In the genomic region with DNA sequence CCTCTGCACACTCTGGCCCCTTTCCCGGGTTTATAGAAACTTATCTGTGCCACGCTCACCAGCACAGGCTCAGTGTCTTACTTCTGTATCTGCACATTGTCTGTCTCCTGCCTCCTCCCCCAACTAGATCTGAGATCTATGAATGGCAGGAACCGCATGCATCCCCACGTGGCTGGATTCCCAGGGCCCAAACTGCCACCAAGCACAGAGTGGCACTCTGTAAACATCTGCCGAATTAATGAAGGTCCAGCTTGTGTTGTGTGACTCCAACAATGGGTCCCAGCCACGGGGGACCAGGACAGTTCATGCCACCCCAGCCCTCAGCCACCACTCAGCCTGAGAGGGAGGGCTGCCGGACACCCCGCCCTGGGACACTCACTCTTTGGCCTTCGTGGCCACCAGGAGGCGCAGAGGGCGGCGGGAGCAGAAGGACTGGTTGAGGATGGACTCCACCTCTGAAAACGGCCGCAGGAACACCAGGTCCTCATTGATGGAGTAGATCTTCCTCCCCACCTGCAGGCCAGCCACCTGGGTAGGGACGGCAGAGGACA, we compare ENCODE assay signal across 1 cellular context.
TF ChIP-seq lines count a peak whose summit lies in the region.

No MANE protein-coding gene starts in this region.

TF ChIP-seq in GM12878, 131 proteins besides CTCF, POLR2A, EP300 and RAD21 (continued from another document):
- TF ChIP-seq, protein P1, sequence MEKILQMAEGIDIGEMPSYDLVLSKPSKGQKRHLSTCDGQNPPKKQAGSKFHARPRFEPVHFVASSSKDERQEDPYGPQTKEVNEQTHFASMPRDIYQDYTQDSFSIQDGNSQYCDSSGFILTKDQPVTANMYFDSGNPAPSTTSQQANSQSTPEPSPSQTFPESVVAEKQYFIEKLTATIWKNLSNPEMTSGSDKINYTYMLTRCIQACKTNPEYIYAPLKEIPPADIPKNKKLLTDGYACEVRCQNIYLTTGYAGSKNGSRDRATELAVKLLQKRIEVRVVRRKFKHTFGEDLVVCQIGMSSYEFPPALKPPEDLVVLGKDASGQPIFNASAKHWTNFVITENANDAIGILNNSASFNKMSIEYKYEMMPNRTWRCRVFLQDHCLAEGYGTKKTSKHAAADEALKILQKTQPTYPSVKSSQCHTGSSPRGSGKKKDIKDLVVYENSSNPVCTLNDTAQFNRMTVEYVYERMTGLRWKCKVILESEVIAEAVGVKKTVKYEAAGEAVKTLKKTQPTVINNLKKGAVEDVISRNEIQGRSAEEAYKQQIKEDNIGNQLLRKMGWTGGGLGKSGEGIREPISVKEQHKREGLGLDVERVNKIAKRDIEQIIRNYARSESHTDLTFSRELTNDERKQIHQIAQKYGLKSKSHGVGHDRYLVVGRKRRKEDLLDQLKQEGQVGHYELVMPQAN (conservative IDR thresholded peaks at IDR 0.05): no peak
- TF ChIP-seq, protein P2, sequence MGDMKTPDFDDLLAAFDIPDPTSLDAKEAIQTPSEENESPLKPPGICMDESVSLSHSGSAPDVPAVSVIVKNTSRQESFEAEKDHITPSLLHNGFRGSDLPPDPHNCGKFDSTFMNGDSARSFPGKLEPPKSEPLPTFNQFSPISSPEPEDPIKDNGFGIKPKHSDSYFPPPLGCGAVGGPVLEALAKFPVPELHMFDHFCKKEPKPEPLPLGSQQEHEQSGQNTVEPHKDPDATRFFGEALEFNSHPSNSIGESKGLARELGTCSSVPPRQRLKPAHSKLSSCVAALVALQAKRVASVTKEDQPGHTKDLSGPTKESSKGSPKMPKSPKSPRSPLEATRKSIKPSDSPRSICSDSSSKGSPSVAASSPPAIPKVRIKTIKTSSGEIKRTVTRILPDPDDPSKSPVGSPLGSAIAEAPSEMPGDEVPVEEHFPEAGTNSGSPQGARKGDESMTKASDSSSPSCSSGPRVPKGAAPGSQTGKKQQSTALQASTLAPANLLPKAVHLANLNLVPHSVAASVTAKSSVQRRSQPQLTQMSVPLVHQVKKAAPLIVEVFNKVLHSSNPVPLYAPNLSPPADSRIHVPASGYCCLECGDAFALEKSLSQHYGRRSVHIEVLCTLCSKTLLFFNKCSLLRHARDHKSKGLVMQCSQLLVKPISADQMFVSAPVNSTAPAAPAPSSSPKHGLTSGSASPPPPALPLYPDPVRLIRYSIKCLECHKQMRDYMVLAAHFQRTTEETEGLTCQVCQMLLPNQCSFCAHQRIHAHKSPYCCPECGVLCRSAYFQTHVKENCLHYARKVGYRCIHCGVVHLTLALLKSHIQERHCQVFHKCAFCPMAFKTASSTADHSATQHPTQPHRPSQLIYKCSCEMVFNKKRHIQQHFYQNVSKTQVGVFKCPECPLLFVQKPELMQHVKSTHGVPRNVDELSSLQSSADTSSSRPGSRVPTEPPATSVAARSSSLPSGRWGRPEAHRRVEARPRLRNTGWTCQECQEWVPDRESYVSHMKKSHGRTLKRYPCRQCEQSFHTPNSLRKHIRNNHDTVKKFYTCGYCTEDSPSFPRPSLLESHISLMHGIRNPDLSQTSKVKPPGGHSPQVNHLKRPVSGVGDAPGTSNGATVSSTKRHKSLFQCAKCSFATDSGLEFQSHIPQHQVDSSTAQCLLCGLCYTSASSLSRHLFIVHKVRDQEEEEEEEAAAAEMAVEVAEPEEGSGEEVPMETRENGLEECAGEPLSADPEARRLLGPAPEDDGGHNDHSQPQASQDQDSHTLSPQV (IDR thresholded peaks at IDR 0.05): no peak
- TF ChIP-seq CHD1 (IDR thresholded peaks at IDR 0.05; ENCODE audit: low read depth, low read length) (no peak), ZNF207 (IDR thresholded peaks at IDR 0.05; ENCODE audit: borderline replicate concordance) (no peak), ZSCAN29 (IDR thresholded peaks at IDR 0.05) (no peak), BMI1 (IDR thresholded peaks at IDR 0.05; ENCODE audit: borderline replicate concordance) (no peak), MXI1 (IDR thresholded peaks at IDR 0.05; ENCODE audit: low read depth, low read length) (no peak), ASH2L (IDR thresholded peaks at IDR 0.05; ENCODE audit: borderline replicate concordance, low read depth) (no peak), TCF12 (IDR thresholded peaks at IDR 0.05; ENCODE audit: low read depth, low read length) (no peak)
- TF ChIP-seq, protein P3, sequence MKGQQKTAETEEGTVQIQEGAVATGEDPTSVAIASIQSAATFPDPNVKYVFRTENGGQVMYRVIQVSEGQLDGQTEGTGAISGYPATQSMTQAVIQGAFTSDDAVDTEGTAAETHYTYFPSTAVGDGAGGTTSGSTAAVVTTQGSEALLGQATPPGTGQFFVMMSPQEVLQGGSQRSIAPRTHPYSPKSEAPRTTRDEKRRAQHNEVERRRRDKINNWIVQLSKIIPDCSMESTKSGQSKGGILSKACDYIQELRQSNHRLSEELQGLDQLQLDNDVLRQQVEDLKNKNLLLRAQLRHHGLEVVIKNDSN (IDR thresholded peaks at IDR 0.05; ENCODE audit: borderline replicate concordance, extremely low read length, insufficient read depth, low read depth, low read length): no peak
- TF ChIP-seq, protein P4, sequence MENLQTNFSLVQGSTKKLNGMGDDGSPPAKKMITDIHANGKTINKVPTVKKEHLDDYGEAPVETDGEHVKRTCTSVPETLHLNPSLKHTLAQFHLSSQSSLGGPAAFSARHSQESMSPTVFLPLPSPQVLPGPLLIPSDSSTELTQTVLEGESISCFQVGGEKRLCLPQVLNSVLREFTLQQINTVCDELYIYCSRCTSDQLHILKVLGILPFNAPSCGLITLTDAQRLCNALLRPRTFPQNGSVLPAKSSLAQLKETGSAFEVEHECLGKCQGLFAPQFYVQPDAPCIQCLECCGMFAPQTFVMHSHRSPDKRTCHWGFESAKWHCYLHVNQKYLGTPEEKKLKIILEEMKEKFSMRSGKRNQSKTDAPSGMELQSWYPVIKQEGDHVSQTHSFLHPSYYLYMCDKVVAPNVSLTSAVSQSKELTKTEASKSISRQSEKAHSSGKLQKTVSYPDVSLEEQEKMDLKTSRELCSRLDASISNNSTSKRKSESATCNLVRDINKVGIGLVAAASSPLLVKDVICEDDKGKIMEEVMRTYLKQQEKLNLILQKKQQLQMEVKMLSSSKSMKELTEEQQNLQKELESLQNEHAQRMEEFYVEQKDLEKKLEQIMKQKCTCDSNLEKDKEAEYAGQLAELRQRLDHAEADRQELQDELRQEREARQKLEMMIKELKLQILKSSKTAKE (IDR thresholded peaks at IDR 0.05; ENCODE audit: low read depth, poor library complexity, severe bottlenecking): no peak
- TF ChIP-seq, protein P5, sequence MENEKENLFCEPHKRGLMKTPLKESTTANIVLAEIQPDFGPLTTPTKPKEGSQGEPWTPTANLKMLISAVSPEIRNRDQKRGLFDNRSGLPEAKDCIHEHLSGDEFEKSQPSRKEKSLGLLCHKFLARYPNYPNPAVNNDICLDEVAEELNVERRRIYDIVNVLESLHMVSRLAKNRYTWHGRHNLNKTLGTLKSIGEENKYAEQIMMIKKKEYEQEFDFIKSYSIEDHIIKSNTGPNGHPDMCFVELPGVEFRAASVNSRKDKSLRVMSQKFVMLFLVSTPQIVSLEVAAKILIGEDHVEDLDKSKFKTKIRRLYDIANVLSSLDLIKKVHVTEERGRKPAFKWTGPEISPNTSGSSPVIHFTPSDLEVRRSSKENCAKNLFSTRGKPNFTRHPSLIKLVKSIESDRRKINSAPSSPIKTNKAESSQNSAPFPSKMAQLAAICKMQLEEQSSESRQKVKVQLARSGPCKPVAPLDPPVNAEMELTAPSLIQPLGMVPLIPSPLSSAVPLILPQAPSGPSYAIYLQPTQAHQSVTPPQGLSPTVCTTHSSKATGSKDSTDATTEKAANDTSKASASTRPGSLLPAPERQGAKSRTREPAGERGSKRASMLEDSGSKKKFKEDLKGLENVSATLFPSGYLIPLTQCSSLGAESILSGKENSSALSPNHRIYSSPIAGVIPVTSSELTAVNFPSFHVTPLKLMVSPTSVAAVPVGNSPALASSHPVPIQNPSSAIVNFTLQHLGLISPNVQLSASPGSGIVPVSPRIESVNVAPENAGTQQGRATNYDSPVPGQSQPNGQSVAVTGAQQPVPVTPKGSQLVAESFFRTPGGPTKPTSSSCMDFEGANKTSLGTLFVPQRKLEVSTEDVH (IDR thresholded peaks at IDR 0.05; ENCODE audit: low read depth, partially characterized antibody): no peak
